Comparison of ENCODE assay signal across 1 cellular context in genomic region chr4:117085185-117085701, GRCh38.
A peak's percentile ranks its signal among the peaks of the same experiment; 100 is the strongest.
TF ChIP-seq lines count a peak whose summit lies in the region.

TSS of gene TRAM1L1 (minus strand) at chr4:117085576. CDS start at chr4:117085393, 183 bp downstream.

TF ChIP-seq in SK-N-SH, 30 proteins besides CTCF, POLR2A, EP300 and RAD21 (continued from another document):
- TF ChIP-seq, protein P1, sequence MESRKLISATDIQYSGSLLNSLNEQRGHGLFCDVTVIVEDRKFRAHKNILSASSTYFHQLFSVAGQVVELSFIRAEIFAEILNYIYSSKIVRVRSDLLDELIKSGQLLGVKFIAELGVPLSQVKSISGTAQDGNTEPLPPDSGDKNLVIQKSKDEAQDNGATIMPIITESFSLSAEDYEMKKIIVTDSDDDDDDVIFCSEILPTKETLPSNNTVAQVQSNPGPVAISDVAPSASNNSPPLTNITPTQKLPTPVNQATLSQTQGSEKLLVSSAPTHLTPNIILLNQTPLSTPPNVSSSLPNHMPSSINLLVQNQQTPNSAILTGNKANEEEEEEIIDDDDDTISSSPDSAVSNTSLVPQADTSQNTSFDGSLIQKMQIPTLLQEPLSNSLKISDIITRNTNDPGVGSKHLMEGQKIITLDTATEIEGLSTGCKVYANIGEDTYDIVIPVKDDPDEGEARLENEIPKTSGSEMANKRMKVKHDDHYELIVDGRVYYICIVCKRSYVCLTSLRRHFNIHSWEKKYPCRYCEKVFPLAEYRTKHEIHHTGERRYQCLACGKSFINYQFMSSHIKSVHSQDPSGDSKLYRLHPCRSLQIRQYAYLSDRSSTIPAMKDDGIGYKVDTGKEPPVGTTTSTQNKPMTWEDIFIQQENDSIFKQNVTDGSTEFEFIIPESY (IDR thresholded peaks at IDR 0.05; ENCODE audit: borderline replicate concordance, low read depth), result no peak
- no peak for TF ChIP-seq GABPA (IDR thresholded peaks at IDR 0.05; ENCODE audit: low read depth)
- TF ChIP-seq, protein P2, sequence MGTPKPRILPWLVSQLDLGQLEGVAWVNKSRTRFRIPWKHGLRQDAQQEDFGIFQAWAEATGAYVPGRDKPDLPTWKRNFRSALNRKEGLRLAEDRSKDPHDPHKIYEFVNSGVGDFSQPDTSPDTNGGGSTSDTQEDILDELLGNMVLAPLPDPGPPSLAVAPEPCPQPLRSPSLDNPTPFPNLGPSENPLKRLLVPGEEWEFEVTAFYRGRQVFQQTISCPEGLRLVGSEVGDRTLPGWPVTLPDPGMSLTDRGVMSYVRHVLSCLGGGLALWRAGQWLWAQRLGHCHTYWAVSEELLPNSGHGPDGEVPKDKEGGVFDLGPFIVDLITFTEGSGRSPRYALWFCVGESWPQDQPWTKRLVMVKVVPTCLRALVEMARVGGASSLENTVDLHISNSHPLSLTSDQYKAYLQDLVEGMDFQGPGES (IDR thresholded peaks at IDR 0.05; ENCODE audit: low read depth, low read length), result no peak
- TF ChIP-seq FOXJ3 (CRISPR knock-in tag; IDR thresholded peaks at IDR 0.05), result no peak
- TF ChIP-seq GATA2 (CRISPR knock-in tag; IDR thresholded peaks at IDR 0.05), result no peak
- no peak for TF ChIP-seq JUND (IDR thresholded peaks at IDR 0.05)
- TF ChIP-seq SMC3 (IDR thresholded peaks at IDR 0.05; ENCODE audit: low read depth, low read length), result peak; percentile 21; the same call in 1 of the 2 replicates
TF ChIP-seq in SK-N-SH: peak in this region for 10.
